ENCODE assay signal across 18 cellular contexts in the genomic region with DNA sequence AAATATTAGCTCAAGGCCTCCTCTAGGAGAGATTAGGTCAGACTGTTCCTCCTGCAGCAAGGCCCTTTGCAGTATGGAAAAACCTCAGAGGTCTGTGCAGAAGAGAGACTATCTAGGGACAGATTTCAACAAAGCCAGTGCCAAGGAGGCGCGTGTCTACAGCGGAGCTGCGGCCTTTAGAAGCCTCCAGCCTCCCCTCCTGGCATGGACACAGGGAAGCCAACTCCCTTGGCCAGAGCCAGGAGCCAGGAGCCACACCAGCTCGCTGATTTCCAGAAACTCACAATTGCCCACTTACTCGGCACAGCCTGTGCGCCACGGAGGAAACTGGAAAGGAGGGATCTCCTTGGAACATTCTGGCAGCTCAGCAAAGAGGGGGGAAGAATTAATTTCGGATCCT.
A peak's percentile ranks its signal among the peaks of the same experiment; 100 is the strongest.
DNase-seq lines count a peak whose midpoint lies in the region; ATAC-seq and TF ChIP-seq lines count a peak whose summit lies in the region.
"Had no signal": no experiment of that assay in that cellular context is flagged by ENCODE, and none has a peak within 500 bp of the region (broad histone marks: within the 10 kb centered on the region; RNA-seq: fewer than 3 reads in every experiment).

No MANE protein-coding gene starts in this region.

- no peaks in the 10 kb centered on the region for H3K27me3 Mint-ChIP-seq in glutamatergic neuron (ENCODE audit: unreplicated experiment)
- H3K27me3 Mint-ChIP-seq in activated naive CD4-positive, alpha-beta T cell treated with anti-CD3 and anti-CD28 coated beads, Interleukin-2, amount 10 ng/mL, durations not matched to agents 7 days and 5 days: peaks cover 3% of the 10 kb centered on the region
- H3K27me3 Mint-ChIP-seq in activated CD4-positive, alpha-beta T cell treated with anti-CD3 and anti-CD28 coated beads, Interleukin-2, amount 10 ng/mL, durations not matched to agents 24 days and 14 days: no peaks in the 10 kb centered on the region
- H3K27me3 Mint-ChIP-seq: activated naive CD8-positive, alpha-beta T cell treated with anti-CD3 and anti-CD28 coated beads for 36 hours; activated T-cell treated with anti-CD3 and anti-CD28 coated beads, Interleukin-2, amount 50 U/mL, for 24 hours had no signal

- TF ChIP-seq POLR2A in adrenal gland (IDR thresholded peaks at IDR 0.05): peak in 1 of 2 donors; percentile 68
- TF ChIP-seq POLR2A in testis (IDR thresholded peaks at IDR 0.05): no peak

- TF ChIP-seq CTCF in adrenal gland (IDR thresholded peaks at IDR 0.05): peak in 1 of 6 experiments; percentile 23
- no peak for TF ChIP-seq CTCF in testis (IDR thresholded peaks at IDR 0.05)
- no peak for TF ChIP-seq CTCF in glutamatergic neuron (IDR thresholded peaks at IDR 0.05; ENCODE audit: partially characterized antibody, unreplicated experiment)

- H3K4me3 Mint-ChIP-seq in glutamatergic neuron (ENCODE audit: unreplicated experiment): no peak overlapping the region
- H3K4me3 Mint-ChIP-seq in activated naive CD4-positive, alpha-beta T cell treated with anti-CD3 and anti-CD28 coated beads, Interleukin-2, amount 10 ng/mL, durations not matched to agents 7 days and 5 days: no peak overlapping the region
- no peak overlapping the region for H3K4me3 Mint-ChIP-seq in activated CD4-positive, alpha-beta T cell treated with anti-CD3 and anti-CD28 coated beads, Interleukin-2, amount 10 ng/mL, durations not matched to agents 24 days and 14 days
- H3K4me3 Mint-ChIP-seq: activated naive CD8-positive, alpha-beta T cell treated with anti-CD3 and anti-CD28 coated beads for 36 hours; activated T-cell treated with anti-CD3 and anti-CD28 coated beads, Interleukin-2, amount 50 U/mL, for 24 hours; central memory CD8-positive, alpha-beta T cell; endodermal cell had no signal

- H3K27ac Mint-ChIP-seq in glutamatergic neuron (ENCODE audit: unreplicated experiment): no peak overlapping the region
- H3K27ac Mint-ChIP-seq in activated naive CD4-positive, alpha-beta T cell treated with anti-CD3 and anti-CD28 coated beads, Interleukin-2, amount 10 ng/mL, durations not matched to agents 7 days and 5 days: no peak overlapping the region
- no peak overlapping the region for H3K27ac Mint-ChIP-seq in activated CD4-positive, alpha-beta T cell treated with anti-CD3 and anti-CD28 coated beads, Interleukin-2, amount 10 ng/mL, durations not matched to agents 24 days and 14 days
- H3K27ac Mint-ChIP-seq: activated naive CD8-positive, alpha-beta T cell treated with anti-CD3 and anti-CD28 coated beads for 36 hours; activated T-cell treated with anti-CD3 and anti-CD28 coated beads, Interleukin-2, amount 50 U/mL, for 24 hours; endodermal cell had no signal

- CTCF ChIA-PET in activated naive CD4-positive, alpha-beta T cell treated with anti-CD3 and anti-CD28 coated beads, Interleukin-2, amount 10 ng/mL, durations not matched to agents 7 days and 5 days (lab: Charles Lee): interaction anchor here (1.1 kb wide), 1 partner anchor 91 kb away, joined by 4 read pairs; no protein-coding TSS in a partner anchor

- no peaks in the 10 kb centered on the region for H3K27me3 ChIP-seq in adrenal gland
- no peaks in the 10 kb centered on the region for H3K27me3 ChIP-seq in testis

- intact Hi-C loops in adrenal gland (cut with DNase I): no loop called here
- intact Hi-C loops in Right ventricle myocardium superior (cut with DNase I): no loop called here
- intact Hi-C loops in testis (cut with DNase I; ENCODE audit: low total_unique reads): no loop called here
- intact Hi-C loops in activated CD4-positive, alpha-beta T cell treated with anti-CD3 and anti-CD28 coated beads, Interleukin-2, amount 10 ng/mL, durations not matched to agents 24 days and 14 days (cut with micrococcal nuclease): no loop called here

- H3K9me3 Mint-ChIP-seq in glutamatergic neuron (ENCODE audit: unreplicated experiment): peaks cover 7% of the 10 kb centered on the region
- H3K9me3 Mint-ChIP-seq in activated naive CD4-positive, alpha-beta T cell treated with anti-CD3 and anti-CD28 coated beads, Interleukin-2, amount 10 ng/mL, durations not matched to agents 7 days and 5 days: no peaks in the 10 kb centered on the region
- no peaks in the 10 kb centered on the region for H3K9me3 Mint-ChIP-seq in activated CD4-positive, alpha-beta T cell treated with anti-CD3 and anti-CD28 coated beads, Interleukin-2, amount 10 ng/mL, durations not matched to agents 24 days and 14 days
- H3K9me3 Mint-ChIP-seq: activated naive CD8-positive, alpha-beta T cell treated with anti-CD3 and anti-CD28 coated beads for 36 hours; activated T-cell treated with anti-CD3 and anti-CD28 coated beads, Interleukin-2, amount 50 U/mL, for 24 hours; central memory CD8-positive, alpha-beta T cell had no signal

- H3K4me3 ChIP-seq in adrenal gland (no peak overlapping the region), testis (no peak overlapping the region)

- H3K9me3 ChIP-seq in adrenal gland (replicated peaks in 1 of 3) (no peaks in the 10 kb centered on the region), testis (no peaks in the 10 kb centered on the region)

- H3K4me1 ChIP-seq in adrenal gland (replicated peaks in 1 of 2): peaks cover 12 to 53% of the 10 kb centered on the region in 2 donors
- peaks cover 29% of the 10 kb centered on the region for H3K4me1 ChIP-seq in testis

- H3K36me3 ChIP-seq in adrenal gland (replicated peaks in 1 of 2) (no peaks in the 10 kb centered on the region), testis (ENCODE audit: low read depth, missing control alignments) (no peaks in the 10 kb centered on the region)

- WGBS in adrenal gland, 4 donors: 21 to 49% (median 33%) methylated on average over 6 to 9 of the region's 9 CpGs
- WGBS in testis, 2 donors: 26 to 37% methylated on average over 9 of the region's 9 CpGs

- H3K27ac ChIP-seq in adrenal gland (peak overlapping the region; percentile 35 to 80 (median 73)), testis (peak overlapping the region in 1 of 2 donors; percentile 57)

- H3K4me1 Mint-ChIP-seq in glutamatergic neuron (ENCODE audit: low read depth, unreplicated experiment): no peaks in the 10 kb centered on the region
- no peaks in the 10 kb centered on the region for H3K4me1 Mint-ChIP-seq in activated naive CD4-positive, alpha-beta T cell treated with anti-CD3 and anti-CD28 coated beads, Interleukin-2, amount 10 ng/mL, durations not matched to agents 7 days and 5 days
- no peaks in the 10 kb centered on the region for H3K4me1 Mint-ChIP-seq in activated CD4-positive, alpha-beta T cell treated with anti-CD3 and anti-CD28 coated beads, Interleukin-2, amount 10 ng/mL, durations not matched to agents 24 days and 14 days
- H3K4me1 Mint-ChIP-seq: central memory CD8-positive, alpha-beta T cell; endodermal cell had no signal

- DNase-seq in adrenal gland (peak; percentile 75 to 92 (median 89)), Right ventricle myocardium superior (peak; percentile 78), nucleus accumbens (lab: John Stamatoyannopoulos, UW) (peak in 43 of 56 donors; percentile 1 to 61 (median 22)), testis (peak; percentile 87), glutamatergic neuron (no peak)
- DNase-seq in activated naive CD4-positive, alpha-beta T cell treated with Interleukin-2 at 50 U/mL for 16 hours: no peak
- no peak for DNase-seq in activated naive CD4-positive, alpha-beta T cell treated with anti-CD3 and anti-CD28 coated beads, Interleukin-2, amount 10 ng/mL, durations not matched to agents 7 days and 5 days
- no peak for DNase-seq in activated CD4-positive, alpha-beta T cell treated with anti-CD3 and anti-CD28 coated beads, Interleukin-2, amount 10 ng/mL, durations not matched to agents 24 days and 14 days
- DNase-seq: activated CD4-positive, alpha-beta T cell treated with anti-CD3 and anti-CD28 coated beads, Interleukin-2, amount 50 U/mL, for 4 hours; activated naive CD8-positive, alpha-beta T cell treated with anti-CD3 and anti-CD28 coated beads for 36 hours; activated T-cell treated with anti-CD3 and anti-CD28 coated beads, Interleukin-2, amount 50 U/mL, for 24 hours; EL; endodermal cell; KBM-7; mammary epithelial cell; NCI-H1092; SW 1271 had no signal

- ATAC-seq in Right ventricle myocardium superior (ENCODE audit: poor library complexity): peak; percentile 90

- H3K36me3 Mint-ChIP-seq in glutamatergic neuron (ENCODE audit: unreplicated experiment): no peaks in the 10 kb centered on the region
- no peaks in the 10 kb centered on the region for H3K36me3 Mint-ChIP-seq in activated naive CD4-positive, alpha-beta T cell treated with anti-CD3 and anti-CD28 coated beads, Interleukin-2, amount 10 ng/mL, durations not matched to agents 7 days and 5 days
- no peaks in the 10 kb centered on the region for H3K36me3 Mint-ChIP-seq in activated CD4-positive, alpha-beta T cell treated with anti-CD3 and anti-CD28 coated beads, Interleukin-2, amount 10 ng/mL, durations not matched to agents 24 days and 14 days (ENCODE audit: low read depth)
- H3K36me3 Mint-ChIP-seq: activated naive CD8-positive, alpha-beta T cell treated with anti-CD3 and anti-CD28 coated beads for 36 hours had no signal

Comparison
In these comparisons a context has a peak if more than half of its experiments do, and no peak if none do; other contexts are left out.
1. DNase-seq: peak in adrenal gland (7 of 7), Right ventricle myocardium superior (single experiment), nucleus accumbens (43 of 56) and testis (single experiment); none in glutamatergic neuron (single experiment), activated naive CD4-positive, alpha-beta T cell treated with Interleukin-2 at 50 U/mL for 16 hours (single experiment), activated naive CD4-positive, alpha-beta T cell treated with anti-CD3 and anti-CD28 coated beads, Interleukin-2, amount 10 ng/mL, durations not matched to agents 7 days and 5 days (single experiment) and activated CD4-positive, alpha-beta T cell treated with anti-CD3 and anti-CD28 coated beads, Interleukin-2, amount 10 ng/mL, durations not matched to agents 24 days and 14 days (single experiment).